ENCODE assay signal across 8 cellular contexts in the genomic region with DNA sequence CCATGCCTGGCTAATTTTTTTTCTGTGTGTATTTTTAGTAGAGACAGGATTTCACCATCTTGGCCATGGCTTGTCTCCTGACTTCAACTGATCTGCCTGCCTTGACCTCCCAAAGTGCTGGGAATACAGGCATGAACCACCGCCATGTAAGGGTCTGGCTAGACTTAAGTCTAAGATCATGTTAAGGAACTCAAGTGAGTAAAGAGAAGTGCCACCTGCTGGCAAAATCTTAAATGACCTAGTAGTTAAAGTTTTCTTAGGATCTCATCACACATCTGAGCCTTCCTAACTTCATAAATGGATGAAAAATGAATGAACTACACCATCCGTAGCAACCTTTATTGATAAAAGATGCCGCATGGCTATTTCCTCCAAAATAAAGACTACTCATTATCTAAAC. TPM values are rescaled to one million over a fixed set of nuclear protein-coding genes. Genes with fewer than 3 reads are reported as not detected.
A peak's percentile ranks its signal among the peaks of the same experiment; 100 is the strongest.
DNase-seq lines count a peak whose midpoint lies in the region; ATAC-seq and TF ChIP-seq lines count a peak whose summit lies in the region.

No MANE protein-coding gene starts in this region.

- no peaks in the 10 kb centered on the region for H3K36me3 Mint-ChIP-seq in activated CD4-positive, alpha-beta T cell treated with anti-CD3 and anti-CD28 coated beads, Interleukin-2, amount 10 ng/mL, durations not matched to agents 24 days and 14 days (ENCODE audit: low read depth)
- no peaks in the 10 kb centered on the region for H3K36me3 Mint-ChIP-seq in nephron (ENCODE audit: low read depth)

- H3K27ac Mint-ChIP-seq in activated CD4-positive, alpha-beta T cell treated with anti-CD3 and anti-CD28 coated beads, Interleukin-2, amount 10 ng/mL, durations not matched to agents 24 days and 14 days, result no peak overlapping the region
- no peak overlapping the region for H3K27ac Mint-ChIP-seq in nephron

- peaks cover 8% of the 10 kb centered on the region for H3K4me1 Mint-ChIP-seq in activated CD4-positive, alpha-beta T cell treated with anti-CD3 and anti-CD28 coated beads, Interleukin-2, amount 10 ng/mL, durations not matched to agents 24 days and 14 days
- H3K4me1 Mint-ChIP-seq in nephron, result no peaks in the 10 kb centered on the region

- in situ Hi-C loops in astrocyte of the cerebellum (cut with HindIII; ENCODE audit: low sequenced_read_pairs), result no loop called here

- TF ChIP-seq CTCF in astrocyte of the cerebellum (IDR thresholded peaks at IDR 0.05; ENCODE audit: low read depth, low read length, missing control alignments) (peak; percentile 33), nephron (IDR thresholded peaks at IDR 0.05; ENCODE audit: unreplicated experiment in 3 of 3) (peak in 2 of 3 experiments; percentile 21 to 34)

- H3K27me3 Mint-ChIP-seq in activated CD4-positive, alpha-beta T cell treated with anti-CD3 and anti-CD28 coated beads, Interleukin-2, amount 10 ng/mL, durations not matched to agents 24 days and 14 days, result peaks cover 13% of the 10 kb centered on the region
- no peaks in the 10 kb centered on the region for H3K27me3 Mint-ChIP-seq in nephron (ENCODE audit: low read depth)

- intact Hi-C loops in activated CD4-positive, alpha-beta T cell treated with anti-CD3 and anti-CD28 coated beads, Interleukin-2, amount 10 ng/mL, durations not matched to agents 24 days and 14 days (cut with micrococcal nuclease), result loop anchor here (1.0 kb wide), 1 partner anchor 119 kb away; no protein-coding TSS in a partner anchor

- peak; percentile 75 for DNase-seq in activated CD4-positive, alpha-beta T cell treated with anti-CD3 and anti-CD28 coated beads, Interleukin-2, amount 10 ng/mL, durations not matched to agents 24 days and 14 days
- DNase-seq in activated CD4-positive, alpha-beta T cell treated with anti-CD3 and anti-CD28 coated beads, Interleukin-2, amount 50 U/mL, for 48 hours, result no peak
- DNase-seq in HuH-7.5 (ENCODE audit: low spot score), result peak; percentile 27
- no peak for DNase-seq in astrocyte of the cerebellum (ENCODE audit: low read depth)
- DNase-seq in putamen (ENCODE audit: low spot score), result no peak

- ATAC-seq in HG02884 (IDR thresholded peaks at IDR 0.05; ENCODE audit: unreplicated experiment) (no peak), GM18861 (IDR thresholded peaks at IDR 0.05; ENCODE audit: unreplicated experiment) (no peak)

- H3K4me3 Mint-ChIP-seq in activated CD4-positive, alpha-beta T cell treated with anti-CD3 and anti-CD28 coated beads, Interleukin-2, amount 10 ng/mL, durations not matched to agents 24 days and 14 days, result no peak overlapping the region
- H3K4me3 Mint-ChIP-seq in nephron, result no peak overlapping the region

- no peaks in the 10 kb centered on the region for H3K9me3 Mint-ChIP-seq in activated CD4-positive, alpha-beta T cell treated with anti-CD3 and anti-CD28 coated beads, Interleukin-2, amount 10 ng/mL, durations not matched to agents 24 days and 14 days
- no peaks in the 10 kb centered on the region for H3K9me3 Mint-ChIP-seq in nephron

- H3K4me3 ChIP-seq in astrocyte of the cerebellum (ENCODE audit: low read depth, low read length), result no peak overlapping the region

RNA-seq across cellular contexts. Expression of a gene that starts 1.7 kb away (rescaled TPM):
- 0.40 TPM in 1 of 2 replicates, not detected in the other for total RNA-seq in activated CD4-positive, alpha-beta T cell treated with anti-CD3 and anti-CD28 coated beads, Interleukin-2, amount 10 ng/mL, durations not matched to agents 24 days and 14 days

RNA-seq across cellular contexts. Expression of a gene that starts 12.0 kb away (rescaled TPM):
- total RNA-seq in activated CD4-positive, alpha-beta T cell treated with anti-CD3 and anti-CD28 coated beads, Interleukin-2, amount 10 ng/mL, durations not matched to agents 24 days and 14 days, result 158 and 163 TPM in 2 replicates

RNA-seq across cellular contexts. Expression of a gene that starts 59.7 kb away (rescaled TPM):
- 32.9 and 34.6 TPM in 2 replicates for total RNA-seq in activated CD4-positive, alpha-beta T cell treated with anti-CD3 and anti-CD28 coated beads, Interleukin-2, amount 10 ng/mL, durations not matched to agents 24 days and 14 days

Comparison
In these comparisons a context has a peak if more than half of its experiments do, and no peak if none do; other contexts are left out.
1. DNase-seq: peak in activated CD4-positive, alpha-beta T cell treated with anti-CD3 and anti-CD28 coated beads, Interleukin-2, amount 10 ng/mL, durations not matched to agents 24 days and 14 days (single experiment) and HuH-7.5 (single experiment); none in activated CD4-positive, alpha-beta T cell treated with anti-CD3 and anti-CD28 coated beads, Interleukin-2, amount 50 U/mL, for 48 hours (0 of 2), astrocyte of the cerebellum (single experiment) and putamen (single experiment).